16 cellular contexts compared by ENCODE assay signal in the genomic region with DNA sequence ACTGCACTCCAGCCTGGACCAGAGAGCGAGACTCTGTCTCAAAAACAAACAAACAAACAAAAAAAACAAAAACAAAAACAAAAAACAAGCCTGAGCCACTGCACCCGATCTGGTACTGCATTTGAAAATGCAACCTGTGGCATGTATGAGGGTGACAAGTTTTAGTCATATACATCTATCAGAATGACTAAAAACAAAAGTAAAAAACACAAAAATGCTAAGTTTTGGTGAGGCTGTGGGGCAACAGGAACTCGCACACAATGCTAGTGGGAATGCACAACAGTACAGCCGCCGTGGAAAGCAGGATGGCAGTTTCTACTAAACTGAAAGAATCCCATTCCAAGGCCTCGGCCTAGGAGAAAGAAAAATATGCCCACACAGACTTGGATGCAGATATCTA. TPM values are rescaled to one million over a fixed set of nuclear protein-coding genes. Genes with fewer than 3 reads are reported as not detected.
A peak's percentile ranks its signal among the peaks of the same experiment; 100 is the strongest.
DNase-seq lines count a peak whose midpoint lies in the region; ATAC-seq and TF ChIP-seq lines count a peak whose summit lies in the region.
"Had no signal": no experiment of that assay in that cellular context is flagged by ENCODE, and none has a peak within 500 bp of the region (broad histone marks: within the 10 kb centered on the region; RNA-seq: fewer than 3 reads in every experiment).

No MANE protein-coding gene starts in this region.

- H3K9ac ChIP-seq in endodermal cell (ENCODE audit: extremely low read depth, low read length, poor library complexity, severe bottlenecking) = no peak overlapping the region

- no peak for DNase-seq in CD8-positive, alpha-beta T cell
- no peak for DNase-seq in COLO829 (ENCODE audit: low spot score)
- no peak for DNase-seq in NCI-H1694 (lab: John Stamatoyannopoulos, UW)
- no peak for DNase-seq in endodermal cell
- DNase-seq: activated gamma-delta T cell, foreskin fibroblast, Kasumi-1, NCI-H1930, NCI-H69, transverse colon had no signal

- H3K4me1 ChIP-seq in CD8-positive, alpha-beta T cell (ENCODE audit: insufficient read depth, low read length) = no peaks in the 10 kb centered on the region
- no peaks in the 10 kb centered on the region for H3K4me1 ChIP-seq in endodermal cell (ENCODE audit: control insufficient read depth, insufficient read depth, low read length)
- H3K4me1 ChIP-seq: transverse colon had no signal

- no peaks in the 10 kb centered on the region for H3K9me3 Mint-ChIP-seq in CD8-positive, alpha-beta T cell
- peaks cover 10% of the 10 kb centered on the region for H3K9me3 Mint-ChIP-seq in endodermal cell

- intact Hi-C loops in CD8-positive, alpha-beta T cell (cut with DNase I, micrococcal nuclease) = no loop called here

- no peak for ATAC-seq in CD8-positive, alpha-beta T cell
- peak; percentile 57 for ATAC-seq in GM18505 (IDR thresholded peaks at IDR 0.05; ENCODE audit: unreplicated experiment)
- ATAC-seq in GM21447 (IDR thresholded peaks at IDR 0.05; ENCODE audit: unreplicated experiment) = peak; percentile 77
- ATAC-seq in HG03442 (IDR thresholded peaks at IDR 0.05; ENCODE audit: unreplicated experiment) = peak; percentile 78
- ATAC-seq in GM21515 (IDR thresholded peaks at IDR 0.05; ENCODE audit: unreplicated experiment) = no peak

- no peaks in the 10 kb centered on the region for H3K9me3 ChIP-seq in CD8-positive, alpha-beta T cell (ENCODE audit: low read length)
- peaks cover 9% of the 10 kb centered on the region for H3K9me3 ChIP-seq in endodermal cell (ENCODE audit: control insufficient read depth, low read length)
- H3K9me3 ChIP-seq: transverse colon had no signal

- no peak overlapping the region for H3K4me3 ChIP-seq in CD8-positive, alpha-beta T cell (ENCODE audit: low read depth, low read length)
- no peak overlapping the region for H3K4me3 ChIP-seq in endodermal cell (ENCODE audit: low read length)
- H3K4me3 ChIP-seq: lung, transverse colon had no signal

- POLR2A ChIA-PET in CD8-positive, alpha-beta T cell (lab: Charles Lee) = no interaction called here

- TF ChIP-seq POLR2A in GM18505 (IDR thresholded peaks at IDR 0.05; ENCODE audit: borderline replicate concordance, extremely low read depth, insufficient read depth, insufficient read length) = no peak

- 87 to 92% methylated on average over 3 to 6 of the region's 6 CpGs for WGBS in endodermal cell (ENCODE audit: insufficient coverage in 1 of 2, insufficient read length in 1 of 2), 2 experiments

- H3K36me3 ChIP-seq in CD8-positive, alpha-beta T cell (ENCODE audit: insufficient read depth, low read length) = no peaks in the 10 kb centered on the region
- H3K36me3 ChIP-seq in endodermal cell (ENCODE audit: control insufficient read depth, insufficient read depth, low read length) = peaks cover 40% of the 10 kb centered on the region
- H3K36me3 ChIP-seq: transverse colon had no signal

- peaks cover 12% of the 10 kb centered on the region for H3K4me1 Mint-ChIP-seq in CD8-positive, alpha-beta T cell (ENCODE audit: low read depth)
- H3K4me1 Mint-ChIP-seq in endodermal cell = no peaks in the 10 kb centered on the region

- H3K27ac Mint-ChIP-seq in CD8-positive, alpha-beta T cell = peak overlapping the region; percentile 24
- H3K27ac Mint-ChIP-seq in endodermal cell = no peak overlapping the region
- H3K27ac Mint-ChIP-seq: nephron had no signal

- no peak overlapping the region for H3K27ac ChIP-seq in CD8-positive, alpha-beta T cell (ENCODE audit: low read depth, low read length)
- H3K27ac ChIP-seq in endodermal cell (ENCODE audit: low read depth, low read length) = no peak overlapping the region
- H3K27ac ChIP-seq: transverse colon had no signal

- no peaks in the 10 kb centered on the region for H3K27me3 Mint-ChIP-seq in CD8-positive, alpha-beta T cell (ENCODE audit: low read depth)
- no peaks in the 10 kb centered on the region for H3K27me3 Mint-ChIP-seq in endodermal cell (ENCODE audit: insufficient read depth)

- no peaks in the 10 kb centered on the region for H3K27me3 ChIP-seq in CD8-positive, alpha-beta T cell (ENCODE audit: insufficient read depth, low read length)
- H3K27me3 ChIP-seq in endodermal cell (ENCODE audit: control insufficient read depth, insufficient read depth, low read length, poor library complexity, severe bottlenecking) = no peaks in the 10 kb centered on the region
- H3K27me3 ChIP-seq: transverse colon had no signal

- H3K4me3 Mint-ChIP-seq in CD8-positive, alpha-beta T cell = no peak overlapping the region
- no peak overlapping the region for H3K4me3 Mint-ChIP-seq in endodermal cell
- H3K4me3 Mint-ChIP-seq: nephron had no signal

- H3K36me3 Mint-ChIP-seq in CD8-positive, alpha-beta T cell = peaks cover 7% of the 10 kb centered on the region
- peaks cover 58% of the 10 kb centered on the region for H3K36me3 Mint-ChIP-seq in endodermal cell (ENCODE audit: low read depth)

- TF ChIP-seq CTCF in CD8-positive, alpha-beta T cell (IDR thresholded peaks at IDR 0.05) = no peak
- TF ChIP-seq CTCF in endodermal cell (conservative IDR thresholded peaks at IDR 0.05) = no peak

- CTCF ChIA-PET in CD8-positive, alpha-beta T cell (lab: Charles Lee) = no interaction called here

RNA-seq across cellular contexts. Expression of a gene that starts 7.8 kb away (rescaled TPM):
- 10 to 100 TPM in 1 of 2 experiments, 1 to 10 TPM in 1; 9.5 to 10.7 TPM for total RNA-seq in CD8-positive, alpha-beta T cell
- total RNA-seq in endodermal cell = 10 to 100 TPM; 60.2 to 85.2 TPM
- polyA plus RNA-seq in endodermal cell (2013, experiment 1 of 2) = 96.3 TPM
- polyA plus RNA-seq in endodermal cell (2013, experiment 2 of 2) = 89.8 TPM

RNA-seq across cellular contexts. Expression of a gene that starts 55.2 kb away (rescaled TPM):
- 1 to 10 TPM in 1 of 2 experiments, under 1 TPM in 1; 0.08 to 1.0 TPM for total RNA-seq in CD8-positive, alpha-beta T cell
- under 1 TPM; 0.24 to 0.49 TPM for total RNA-seq in endodermal cell
- polyA plus RNA-seq in endodermal cell (2013, experiment 1 of 2) = 0.14 TPM
- polyA plus RNA-seq in endodermal cell (2013, experiment 2 of 2) = 0.08 TPM

Comparison
In these comparisons a context has a peak if more than half of its experiments do, and no peak if none do; other contexts are left out.
1. ATAC-seq: peak in GM18505 (single experiment), GM21447 (single experiment) and HG03442 (single experiment); none in CD8-positive, alpha-beta T cell (single experiment) and GM21515 (single experiment).
2. RNA of a gene that starts 7.8 kb away (total RNA-seq): 60.2 to 85.2 TPM in endodermal cell; 9.5 to 10.7 TPM in CD8-positive, alpha-beta T cell; every median in the first group is over 4 times any median in the second.